8 cellular contexts compared by ENCODE assay signal in the genomic region with DNA sequence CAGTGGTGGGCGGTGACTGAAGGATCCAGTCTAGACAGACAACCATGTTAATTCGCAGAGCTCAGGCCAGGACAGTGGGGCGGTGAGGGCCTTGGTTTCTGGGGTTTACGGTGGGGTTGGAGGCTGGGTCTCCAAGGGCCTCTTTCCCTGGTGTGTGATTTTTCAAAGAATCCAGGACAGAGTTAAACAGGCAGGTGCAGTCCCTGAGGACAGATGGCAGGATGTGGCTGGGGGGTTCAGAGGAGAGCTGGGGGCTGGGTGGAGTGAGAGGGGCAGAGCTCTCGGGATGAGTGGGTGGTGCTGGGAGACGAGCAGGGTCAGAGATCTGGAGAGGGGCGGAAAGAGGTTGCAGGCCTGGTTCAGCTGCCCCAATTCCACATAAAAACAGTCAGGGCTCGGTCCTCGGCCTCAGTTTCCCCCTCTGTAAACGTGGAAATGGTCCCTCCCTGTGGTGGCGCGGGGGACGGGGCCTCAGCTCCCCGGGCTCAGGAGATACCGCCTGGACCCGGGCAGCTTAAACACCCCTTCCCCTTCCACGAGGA.
A peak's percentile ranks its signal among the peaks of the same experiment; 100 is the strongest.
DNase-seq lines count a peak whose midpoint lies in the region; ATAC-seq and TF ChIP-seq lines count a peak whose summit lies in the region.

No MANE protein-coding gene starts in this region.

- H3K9me3 Mint-ChIP-seq in CD4-positive, alpha-beta T cell, result no peaks in the 10 kb centered on the region
- H3K9me3 Mint-ChIP-seq in chondrocyte (ENCODE audit: low read depth) (no peaks in the 10 kb centered on the region), natural killer cell (no peaks in the 10 kb centered on the region)

- no peaks in the 10 kb centered on the region for H3K36me3 Mint-ChIP-seq in CD4-positive, alpha-beta T cell (ENCODE audit: low read depth)
- H3K36me3 Mint-ChIP-seq in chondrocyte (ENCODE audit: low read depth) (no peaks in the 10 kb centered on the region), natural killer cell (no peaks in the 10 kb centered on the region)

- peaks cover 7% of the 10 kb centered on the region for H3K27me3 ChIP-seq in CD4-positive, alpha-beta T cell (ENCODE audit: control insufficient read depth, insufficient read depth, low read length)

- H3K27ac ChIP-seq in CD4-positive, alpha-beta T cell (ENCODE audit: low read depth, low read length), result no peak overlapping the region

- intact Hi-C loops in CD4-positive, alpha-beta T cell (cut with DNase I, micrococcal nuclease), result loop anchor here (5.0 kb wide), 3 partner anchors 150 to 1085 kb away; no protein-coding TSS in a partner anchor
- intact Hi-C loops in natural killer cell (cut with micrococcal nuclease), result no loop called here

- H3K4me1 Mint-ChIP-seq in CD4-positive, alpha-beta T cell (ENCODE audit: low read depth), result peaks cover 8% of the 10 kb centered on the region
- H3K4me1 Mint-ChIP-seq in chondrocyte (ENCODE audit: low read depth) (peaks cover 9% of the 10 kb centered on the region), natural killer cell (peaks cover 6 to 20% of the 10 kb centered on the region in 2 donors)

- CTCF ChIA-PET in CD4-positive, alpha-beta T cell (lab: Charles Lee), result interaction anchor here (0.6 to 1.5 kb wide), 17 partner anchors 9 to 1151 kb away, joined by 3 to 10 read pairs (median 3); no protein-coding TSS in a partner anchor
- CTCF ChIA-PET in HEK293T (lab: Yijun Ruan, JAX), result interaction anchor here (0.5 to 1.5 kb wide), 8 partner anchors 84 to 1149 kb away, joined by 3 to 4 read pairs (median 3); no protein-coding TSS in a partner anchor

- no peak for DNase-seq in CD4-positive, alpha-beta T cell
- DNase-seq in chondrocyte (ENCODE audit: low spot score) (no peak), natural killer cell (no peak), medulla oblongata (ENCODE audit: extremely low spot score) (no peak), NCI-H510A (lab: John Stamatoyannopoulos, UW) (no peak), HEK293T (ENCODE audit: extremely low spot score) (no peak)

- POLR2A ChIA-PET in CD4-positive, alpha-beta T cell (lab: Charles Lee), result interaction anchor here (0.6 kb wide), 1 partner anchor 15 kb away, joined by 3 read pairs; no protein-coding TSS in a partner anchor
- POLR2A ChIA-PET in HEK293T (lab: Yijun Ruan, JAX), result no interaction called here

- no peak overlapping the region for H3K27ac Mint-ChIP-seq in CD4-positive, alpha-beta T cell
- no peak overlapping the region for H3K27ac Mint-ChIP-seq in chondrocyte (ENCODE audit: unreplicated experiment)
- H3K27ac Mint-ChIP-seq in natural killer cell, result no peak overlapping the region

- no peak for ATAC-seq in CD4-positive, alpha-beta T cell (ENCODE audit: poor library complexity)
- peak; percentile 29 for ATAC-seq in HG03354 (IDR thresholded peaks at IDR 0.05; ENCODE audit: poor library complexity, severe bottlenecking, unreplicated experiment)
- ATAC-seq in natural killer cell, result peak in 2 of 3 donors; percentile 13 to 16
- ATAC-seq in GM19463 (IDR thresholded peaks at IDR 0.05; ENCODE audit: unreplicated experiment), result no peak

- H3K4me3 Mint-ChIP-seq in CD4-positive, alpha-beta T cell, result peak overlapping the region; percentile 69
- H3K4me3 Mint-ChIP-seq in chondrocyte (ENCODE audit: unreplicated experiment), result peak overlapping the region; percentile 67
- H3K4me3 Mint-ChIP-seq in natural killer cell, result peak overlapping the region; percentile 70

- H3K9me3 ChIP-seq in CD4-positive, alpha-beta T cell (ENCODE audit: control insufficient read depth, low read length), result no peaks in the 10 kb centered on the region

- TF ChIP-seq CTCF in CD4-positive, alpha-beta T cell (IDR thresholded peaks at IDR 0.05), result no peak
- no peak for TF ChIP-seq CTCF in chondrocyte (IDR thresholded peaks at IDR 0.05)
- TF ChIP-seq CTCF in natural killer cell (IDR thresholded peaks at IDR 0.05), result no peak

- H3K27me3 Mint-ChIP-seq in CD4-positive, alpha-beta T cell, result peaks cover 44% of the 10 kb centered on the region
- H3K27me3 Mint-ChIP-seq in chondrocyte (ENCODE audit: low read depth), result no peaks in the 10 kb centered on the region
- H3K27me3 Mint-ChIP-seq in natural killer cell (ENCODE audit: low read depth in 2 of 2), result peaks cover 14 to 28% of the 10 kb centered on the region in 2 donors

TF ChIP-seq in HEK293T, 16 proteins besides CTCF, POLR2A, EP300 and RAD21:
- no peak for TF ChIP-seq TARDBP (IDR thresholded peaks at IDR 0.05)
TF ChIP-seq in HEK293T: peak in this region for 0.

Comparison
In these comparisons a context has a peak if more than half of its experiments do, and no peak if none do; other contexts are left out.
1. ATAC-seq: peak in HG03354 (single experiment) and natural killer cell (2 of 3); none in CD4-positive, alpha-beta T cell (single experiment) and GM19463 (single experiment).
2. Peak in every context shown above with its lines, with median percentiles within 50 percentile points of each other: H3K4me3 Mint-ChIP-seq.